Comparison of ENCODE assay signal across 17 cellular contexts in the genomic region with DNA sequence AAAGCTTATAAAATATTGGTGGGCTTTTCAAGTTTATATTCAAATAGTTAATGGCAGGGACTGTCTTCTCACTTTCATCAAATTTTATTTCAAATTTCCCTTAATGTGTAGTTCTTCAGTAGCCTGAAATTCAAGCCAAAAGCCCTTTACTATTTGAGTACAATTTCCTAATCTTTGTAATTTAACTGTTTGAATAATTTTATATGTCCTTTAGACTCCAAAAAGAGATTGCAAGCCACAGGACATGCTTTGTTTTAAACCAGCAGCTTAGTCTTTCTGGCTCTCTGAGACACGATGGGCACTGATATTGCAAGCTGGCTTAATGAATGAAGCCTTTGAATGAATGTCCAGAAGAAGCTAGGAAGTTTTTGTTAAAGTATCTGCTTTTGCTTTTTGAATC.
DNase-seq lines count a peak whose midpoint lies in the region; ATAC-seq, FAIRE-seq and TF ChIP-seq lines count a peak whose summit lies in the region.
"Had no signal": no experiment of that assay in that cellular context is flagged by ENCODE, and none has a peak within 500 bp of the region (broad histone marks: within the 10 kb centered on the region; RNA-seq: fewer than 3 reads in every experiment).

No MANE protein-coding gene starts in this region.

- TF ChIP-seq EP300 in A549 (IDR thresholded peaks at IDR 0.05) = no peak

- TF ChIP-seq CTCF in A549 (IDR thresholded peaks at IDR 0.05) (no peak), RWPE2 (IDR thresholded peaks at IDR 0.05; ENCODE audit: poor library complexity, severe bottlenecking) (peak; percentile 28), neural progenitor cell (IDR thresholded peaks at IDR 0.05) (no peak)

- H3K4me1 Mint-ChIP-seq in neural progenitor cell = peaks cover 5% of the 10 kb centered on the region
- H3K4me1 Mint-ChIP-seq: CD14-positive monocyte had no signal

- 0 out of 3 replicates have a peak, but pooled peaks cover 20% of the 10 kb centered on the region for H3K4me1 ChIP-seq in A549
- no peaks in the 10 kb centered on the region for H3K4me1 ChIP-seq in RWPE2 (ENCODE audit: insufficient read depth, poor library complexity, severe bottlenecking)
- peaks cover 23% of the 10 kb centered on the region for H3K4me1 ChIP-seq in neural progenitor cell
- H3K4me1 ChIP-seq: SJSA1 had no signal

- no peak for FAIRE-seq in A549 (lab: Jason Lieb, UNC)
- FAIRE-seq: GM12878, K562 had no signal

- H3K79me2 ChIP-seq in neural progenitor cell (ENCODE audit: low read depth) = no peaks in the 10 kb centered on the region

- peak overlapping the region; percentile 70 for H2AFZ ChIP-seq in neural progenitor cell (replicated peaks)
- H2AFZ ChIP-seq: PC-9 had no signal

- no peaks in the 10 kb centered on the region for H3K27me3 Mint-ChIP-seq in neural progenitor cell (ENCODE audit: insufficient read depth, low read depth)

- 15% methylated on average over 1 of the region's 1 CpG for WGBS in A549 (ENCODE audit: missing lambda C conversion rate)

- H3K4me3 ChIP-seq in A549 (no peak overlapping the region), RWPE2 (ENCODE audit: severe bottlenecking) (no peak overlapping the region), neural progenitor cell (no peak overlapping the region)
- H3K4me3 ChIP-seq: GM12878, K562, PC-9, SJSA1 had no signal

- no peaks in the 10 kb centered on the region for H3K9me3 Mint-ChIP-seq in neural progenitor cell

- no peak overlapping the region for H3K9ac ChIP-seq in neural progenitor cell

- H3K4me2 ChIP-seq in A549 = peak overlapping the region; percentile 27; the same call in 2 of the 3 replicates
- H3K4me2 ChIP-seq in neural progenitor cell = no peak overlapping the region
- H3K4me2 ChIP-seq: PC-9 had no signal

- no peak overlapping the region for H3K27ac Mint-ChIP-seq in neural progenitor cell
- H3K27ac Mint-ChIP-seq: CD14-positive monocyte had no signal

- H3K36me3 Mint-ChIP-seq in neural progenitor cell = no peaks in the 10 kb centered on the region
- H3K36me3 Mint-ChIP-seq: CD14-positive monocyte had no signal

- no peaks in the 10 kb centered on the region for H4K20me1 ChIP-seq in neural progenitor cell (ENCODE audit: low read depth)

- TF ChIP-seq POLR2A in A549 (IDR thresholded peaks at IDR 0.05; ENCODE audit: low read length) = no peak

- H3K4me3 Mint-ChIP-seq in neural progenitor cell = no peak overlapping the region
- H3K4me3 Mint-ChIP-seq: CD14-positive monocyte had no signal

- H3K9me3 ChIP-seq in A549 (no peaks in the 10 kb centered on the region), RWPE2 (ENCODE audit: severe bottlenecking) (no peaks in the 10 kb centered on the region), neural progenitor cell (ENCODE audit: low read depth) (no peaks in the 10 kb centered on the region)
- H3K9me3 ChIP-seq: SJSA1 had no signal

- DNase-seq in DMS153 treated with DMSO at 0.1 percent for 48 hours (lab: John Stamatoyannopoulos, UW; ENCODE audit: unreplicated experiment) = peak; percentile 75
- DNase-seq in DMS153 (lab: John Stamatoyannopoulos, UW) = no peak
- DNase-seq in A549 (ENCODE audit: low read depth in 1 of 2, low spot score in 1 of 2) = no peak
- no peak for DNase-seq in RWPE2 (ENCODE audit: low spot score)
- DNase-seq in neural progenitor cell (ENCODE audit: low spot score) = peak; percentile 28
- no peak for DNase-seq in middle frontal gyrus (ENCODE audit: extremely low spot score, low spot score)
- no peak for DNase-seq in glomerular visceral epithelial cell (ENCODE audit: extremely low spot score)
- DNase-seq: NCI-H1694 treated with DMSO at 0.1 percent for 48 hours, PC-9, SW 1271 had no signal

- no peaks in the 10 kb centered on the region for H3F3A ChIP-seq in neural progenitor cell (ENCODE audit: low read depth)

- ATAC-seq in A549 = no peak
- ATAC-seq in RWPE2 (ENCODE audit: low read depth) = no peak
- ATAC-seq in GM21825 (IDR thresholded peaks at IDR 0.05; ENCODE audit: unreplicated experiment) = no peak
- ATAC-seq: GM12878, K562 had no signal

- H3K36me3 ChIP-seq in RWPE2 (ENCODE audit: low read depth) (0 out of 2 replicates have a peak, but pooled peaks cover 3% of the 10 kb centered on the region), neural progenitor cell (no peaks in the 10 kb centered on the region)
- H3K36me3 ChIP-seq: SJSA1 had no signal

- CTCF ChIA-PET in A549 (lab: Yijun Ruan, JAX) = no interaction called here

- TF ChIP-seq RAD21 in A549 (conservative IDR thresholded peaks at IDR 0.05 in 1 of 2, IDR thresholded peaks at IDR 0.05 in 1 of 2) = no peak

- H3K27me3 ChIP-seq in RWPE2 (ENCODE audit: insufficient read depth, poor library complexity, severe bottlenecking) (no peaks in the 10 kb centered on the region), neural progenitor cell (no peaks in the 10 kb centered on the region)
- H3K27me3 ChIP-seq: SJSA1 had no signal

- no peak overlapping the region; a peak in 1 of 6 replicates for H3K27ac ChIP-seq in A549
- H3K27ac ChIP-seq in RWPE2 (ENCODE audit: poor library complexity, severe bottlenecking) = no peak overlapping the region
- H3K27ac ChIP-seq in neural progenitor cell = no peak overlapping the region
- H3K27ac ChIP-seq: 22Rv1, PC-9, RWPE1, SJSA1 had no signal

- POLR2A ChIA-PET in A549 (lab: Yijun Ruan, JAX) = no interaction called here

TF ChIP-seq in A549, 52 proteins besides CTCF, POLR2A, EP300 and RAD21:
- TF ChIP-seq JUN (IDR thresholded peaks at IDR 0.05) (no peak), HOXA7 (CRISPR knock-in tag; IDR thresholded peaks at IDR 0.05) (no peak), FOSB (CRISPR knock-in tag; IDR thresholded peaks at IDR 0.05) (no peak), HOXB13 (CRISPR knock-in tag; IDR thresholded peaks at IDR 0.05; ENCODE audit: low read depth) (no peak), HDAC2 (IDR thresholded peaks at IDR 0.05) (no peak), HOXB5 (CRISPR knock-in tag; IDR thresholded peaks at IDR 0.05) (no peak), EHF (CRISPR knock-in tag; IDR thresholded peaks at IDR 0.05) (no peak), RCOR1 (IDR thresholded peaks at IDR 0.05; ENCODE audit: low read depth, low read length) (no peak), KDM1A (IDR thresholded peaks at IDR 0.05; ENCODE audit: low read depth) (no peak), RNF2 (IDR thresholded peaks at IDR 0.05; ENCODE audit: borderline replicate concordance, low read depth) (no peak), MAZ (IDR thresholded peaks at IDR 0.05; ENCODE audit: borderline replicate concordance, low read depth, low read length) (no peak)
- TF ChIP-seq, protein P1, sequence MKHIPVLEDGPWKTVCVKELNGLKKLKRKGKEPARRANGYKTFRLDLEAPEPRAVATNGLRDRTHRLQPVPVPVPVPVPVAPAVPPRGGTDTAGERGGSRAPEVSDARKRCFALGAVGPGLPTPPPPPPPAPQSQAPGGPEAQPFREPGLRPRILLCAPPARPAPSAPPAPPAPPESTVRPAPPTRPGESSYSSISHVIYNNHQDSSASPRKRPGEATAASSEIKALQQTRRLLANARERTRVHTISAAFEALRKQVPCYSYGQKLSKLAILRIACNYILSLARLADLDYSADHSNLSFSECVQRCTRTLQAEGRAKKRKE (CRISPR knock-in tag; IDR thresholded peaks at IDR 0.05; ENCODE audit: low read depth) = no peak
TF ChIP-seq in A549: peak in this region for 0.

Comparison
In these comparisons a context has a peak if more than half of its experiments do, and no peak if none do; other contexts are left out.
1. DNase-seq: peak in DMS153 treated with DMSO at 0.1 percent for 48 hours (single experiment) and neural progenitor cell (single experiment); none in DMS153 (single experiment), A549 (0 of 2), RWPE2 (single experiment), middle frontal gyrus (single experiment) and glomerular visceral epithelial cell (single experiment).